In the genomic region with DNA sequence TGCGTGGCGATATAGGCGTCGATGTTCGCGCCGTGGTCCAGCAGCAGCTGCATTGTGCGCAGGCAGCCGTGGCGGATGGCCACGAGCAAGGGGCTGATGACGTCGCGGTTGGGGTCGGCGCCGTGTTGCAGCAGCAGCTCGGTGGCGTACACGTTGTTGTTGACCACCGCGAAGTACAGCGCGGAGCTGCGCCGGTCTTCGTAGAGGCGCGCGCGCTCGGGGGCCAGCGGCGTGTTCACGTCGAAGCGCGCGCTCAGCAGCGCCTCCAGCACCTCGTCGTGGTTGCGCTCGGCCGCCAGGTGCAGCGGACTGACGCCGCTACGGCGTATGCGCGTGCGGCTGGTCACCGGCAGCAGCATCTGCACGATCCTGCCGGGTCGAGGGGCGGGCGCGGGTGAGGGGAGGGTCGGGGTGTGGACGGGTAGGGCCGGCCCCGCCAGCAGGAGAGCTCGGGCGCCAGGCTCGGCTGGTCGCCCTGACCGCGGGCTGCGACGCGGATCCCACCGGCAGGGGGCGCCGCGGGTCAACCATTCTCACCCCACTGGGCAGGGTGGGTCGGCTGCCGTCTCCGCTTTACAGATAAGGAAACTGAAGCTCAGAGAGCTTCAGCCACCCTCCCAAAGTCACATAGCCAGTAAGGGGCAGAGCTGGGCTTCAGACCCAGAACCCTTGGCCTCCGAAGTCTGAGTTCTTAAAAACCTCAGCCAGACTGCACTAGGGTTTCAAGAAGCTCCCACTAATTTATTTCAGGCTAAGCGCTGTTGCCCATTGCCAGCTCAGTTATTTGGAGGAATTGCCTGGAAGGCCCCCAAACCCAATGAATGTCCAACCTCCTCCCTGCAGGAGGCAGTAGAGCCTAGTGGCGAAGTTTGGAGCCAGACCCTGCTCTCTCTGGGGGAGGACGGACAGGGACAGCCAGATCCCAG, we compare ENCODE assay signal across 8 cellular contexts. TPM values are rescaled to one million over a fixed set of nuclear protein-coding genes. Genes with fewer than 3 reads are reported as not detected.
DNase-seq lines count a peak whose midpoint lies in the region; TF ChIP-seq lines count a peak whose summit lies in the region.

No MANE protein-coding gene starts in this region.

- DNase-seq in HFF-Myc (ENCODE audit: extremely low read depth, low read depth): no peak
- DNase-seq in NCI-H1048 (lab: John Stamatoyannopoulos, UW): peak; percentile 24
- DNase-seq in activated CD4-positive, alpha-beta T cell treated with anti-CD3 and anti-CD28 coated beads, Interleukin-2, amount 50 U/mL, for 1 hour: peak; percentile 91
- peak; percentile 61 to 87 (median 74) for DNase-seq in dorsolateral prefrontal cortex
- DNase-seq in lower leg skin (ENCODE audit: low spot score in 2 of 2): peak; percentile 49 to 95
- peak; percentile 81 to 94 (median 85) for DNase-seq in stimulated activated CD4-positive, alpha-beta T cell treated with anti-CD3 and anti-CD28 coated beads, TNF-alpha, amount 100 ng/mL, for 48 hours (ENCODE audit: low read depth in 3 of 3)
- no peak for DNase-seq in NK-92 (lab: John Stamatoyannopoulos, UW; ENCODE audit: unreplicated experiment)

- H3K27me3 ChIP-seq in dorsolateral prefrontal cortex: peaks cover 0 to 10% (median 4%) of the 10 kb centered on the region in 45 donors

- 9 to 30% methylated on average over 15 to 76 of the region's 84 CpGs for WGBS in lower leg skin, 2 donors

- intact Hi-C loops in dorsolateral prefrontal cortex (cut with DNase I): loop anchor here (1.0 to 10.0 kb wide), 3 partner anchors 62 to 235 kb away; partner anchors contain the start of gene PPP4R4 (in 1 of the 2)
- intact Hi-C loops in lower leg skin (cut with DNase I; ENCODE audit: low total_unique reads): no loop called here

- TF ChIP-seq CTCF in GM12875 (IDR thresholded peaks at IDR 0.05; ENCODE audit: borderline replicate concordance, insufficient read depth, low read depth, low read length) (peak; percentile 89), HFF-Myc (IDR thresholded peaks at IDR 0.05; ENCODE audit: low read depth, low read length, missing control alignments) (peak; percentile 46), dorsolateral prefrontal cortex (IDR thresholded peaks at IDR 0.05 in 54 of 56, conservative IDR thresholded peaks at IDR 0.05 in 2 of 56; ENCODE audit: low read depth in 1 of 56, partially characterized antibody in 56 of 56) (peak; percentile 69 to 98 (median 93)), lower leg skin (IDR thresholded peaks at IDR 0.05) (no peak)

- TF ChIP-seq POLR2A in lower leg skin (IDR thresholded peaks at IDR 0.05): no peak

- H3K4me3 ChIP-seq in GM12875 (ENCODE audit: low read depth, low read length) (peak overlapping the region; percentile 2), HFF-Myc (replicated peaks; ENCODE audit: low read depth, low read length) (no peak overlapping the region), dorsolateral prefrontal cortex (peak overlapping the region in 57 of 59 donors; percentile 7 to 61 (median 39)), lower leg skin (ENCODE audit: low read depth, poor library complexity, severe bottlenecking) (no peak overlapping the region)

- no peak overlapping the region for H3K27ac ChIP-seq in dorsolateral prefrontal cortex

RNA-seq across cellular contexts. Expression of gene FAM181A, which starts 12.4 kb away (rescaled TPM):
- total RNA-seq in dorsolateral prefrontal cortex (10 to 100 TPM in 14 of 120 experiments, 1 to 10 TPM in 106; 1.8 to 18.0 (median 6.0) TPM), lower leg skin (not detected)

RNA-seq across cellular contexts. Expression of gene ASB2, which starts 36.8 kb away (rescaled TPM):
- total RNA-seq in dorsolateral prefrontal cortex (10 to 100 TPM in 40 of 120 experiments, 1 to 10 TPM in 80; 1.7 to 20.6 (median 8.5) TPM), lower leg skin (1 to 10 TPM in 2 of 4 donors, under 1 TPM in 2; 0.46 to 5.4 (median 1.8) TPM)

RNA-seq across cellular contexts. Expression of gene CCDC197, which starts 57.5 kb away (rescaled TPM):
- total RNA-seq in dorsolateral prefrontal cortex: under 1 TPM in 2 of 120 experiments, not detected in 118; 0.38 to 0.95 TPM
- total RNA-seq in lower leg skin: not detected

Comparison
In these comparisons a context has a peak if more than half of its experiments do, and no peak if none do; other contexts are left out.
1. H3K4me3 ChIP-seq: peak in GM12875 (single experiment) and dorsolateral prefrontal cortex (57 of 59); none in HFF-Myc (single experiment) and lower leg skin (single experiment).
2. CTCF ChIP-seq: peak in GM12875 (single experiment), HFF-Myc (single experiment) and dorsolateral prefrontal cortex (56 of 56); none in lower leg skin (0 of 3).
3. DNase-seq: peak in NCI-H1048 (single experiment), activated CD4-positive, alpha-beta T cell treated with anti-CD3 and anti-CD28 coated beads, Interleukin-2, amount 50 U/mL, for 1 hour (single experiment), dorsolateral prefrontal cortex (10 of 10), lower leg skin (2 of 2) and stimulated activated CD4-positive, alpha-beta T cell treated with anti-CD3 and anti-CD28 coated beads, TNF-alpha, amount 100 ng/mL, for 48 hours (3 of 3); none in HFF-Myc (single experiment) and NK-92 (single experiment).